9 cellular contexts compared by ENCODE assay signal in the genomic region with DNA sequence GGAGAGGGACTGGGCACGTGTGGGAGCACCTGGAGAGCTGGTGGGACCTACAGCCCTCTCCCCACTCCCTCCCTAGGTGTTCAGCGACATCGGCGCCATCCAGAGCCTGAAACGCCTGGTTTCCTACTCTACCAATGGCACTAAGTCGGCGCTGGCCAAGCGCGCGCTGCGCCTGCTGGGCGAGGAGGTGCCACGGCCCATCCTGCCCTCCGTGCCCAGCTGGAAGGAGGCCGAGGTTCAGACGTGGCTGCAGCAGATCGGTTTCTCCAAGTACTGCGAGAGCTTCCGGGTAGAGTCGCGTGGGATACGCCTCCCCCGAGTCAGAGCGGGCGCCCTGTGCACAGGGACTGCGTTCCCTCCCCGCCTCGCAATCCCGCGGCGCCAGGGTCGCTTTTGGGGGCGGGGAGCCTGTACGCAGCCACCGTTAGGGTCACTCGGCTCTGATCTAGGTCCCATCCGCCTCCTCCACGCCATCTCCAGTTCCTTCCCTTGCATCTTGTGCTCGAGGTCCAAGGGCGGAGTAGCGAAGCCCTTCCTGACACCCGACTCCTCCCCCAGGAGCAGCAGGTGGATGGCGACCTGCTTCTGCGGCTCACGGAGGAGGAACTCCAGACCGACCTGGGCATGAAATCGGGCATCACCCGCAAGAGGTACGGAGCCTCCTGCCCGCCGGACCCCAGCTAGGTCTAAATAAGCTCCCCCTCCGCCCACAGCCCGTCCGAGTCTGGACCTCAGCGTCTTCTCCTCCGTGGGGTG. TPM values are rescaled to one million over a fixed set of nuclear protein-coding genes. Genes with fewer than 3 reads are reported as not detected.
DNase-seq lines count a peak whose midpoint lies in the region; ATAC-seq and TF ChIP-seq lines count a peak whose summit lies in the region.
"Had no signal": no experiment of that assay in that cellular context is flagged by ENCODE, and none has a peak within 500 bp of the region (broad histone marks: within the 10 kb centered on the region; RNA-seq: fewer than 3 reads in every experiment).

No MANE protein-coding gene starts in this region.

- H3K4me3 ChIP-seq in mucosa of rectum (ENCODE audit: low read length in 2 of 2) = peak overlapping the region; percentile 86 to 87

- POLR2A ChIA-PET in activated B cell treated with CpG ODN at 0.5 μM for 24 hours (lab: Charles Lee) = interaction anchor here (0.7 to 2.2 kb wide), 3 partner anchors 27 to 164 kb away, joined by 3 to 12 read pairs (median 5); partner anchors contain the start of genes IFT20, POLDIP2 and TNFAIP1

- peaks cover 15% of the 10 kb centered on the region for H3K36me3 Mint-ChIP-seq in activated B cell treated with CpG ODN at 0.5 μM for 24 hours (ENCODE audit: low read depth)
- H3K36me3 Mint-ChIP-seq in dendritic cell treated with granulocyte-macrophage colony-stimulating factor and Interleukin-4, amounts not matched to agents 40 ng/mL and 50 ng/mL, for 4 days (ENCODE audit: low read depth) = peaks cover 13% of the 10 kb centered on the region

- H3K9me3 ChIP-seq in mucosa of rectum (ENCODE audit: control insufficient read depth in 2 of 2, low read length in 2 of 2) = no peaks in the 10 kb centered on the region

- no peaks in the 10 kb centered on the region for H3K27me3 ChIP-seq in mucosa of rectum (ENCODE audit: control insufficient read depth in 2 of 2, insufficient read depth in 2 of 2, low read length in 2 of 2)

- no peak overlapping the region for H3K27ac Mint-ChIP-seq in activated B cell treated with CpG ODN at 0.5 μM for 24 hours
- peak overlapping the region; percentile 79 for H3K27ac Mint-ChIP-seq in dendritic cell treated with granulocyte-macrophage colony-stimulating factor and Interleukin-4, amounts not matched to agents 40 ng/mL and 50 ng/mL, for 4 days

- H3K9me3 Mint-ChIP-seq in activated B cell treated with CpG ODN at 0.5 μM for 24 hours = no peaks in the 10 kb centered on the region
- H3K9me3 Mint-ChIP-seq in dendritic cell treated with granulocyte-macrophage colony-stimulating factor and Interleukin-4, amounts not matched to agents 40 ng/mL and 50 ng/mL, for 4 days = no peaks in the 10 kb centered on the region

- H3K4me1 Mint-ChIP-seq in activated B cell treated with CpG ODN at 0.5 μM for 24 hours = peaks cover 30% of the 10 kb centered on the region
- peaks cover 44% of the 10 kb centered on the region for H3K4me1 Mint-ChIP-seq in dendritic cell treated with granulocyte-macrophage colony-stimulating factor and Interleukin-4, amounts not matched to agents 40 ng/mL and 50 ng/mL, for 4 days (ENCODE audit: low read depth)

- DNase-seq in activated B cell treated with CpG ODN at 0.5 μM for 24 hours (peak; percentile 33), SHP77 (lab: John Stamatoyannopoulos, UW) (no peak)
- peak; percentile 29 to 64 (median 44) for DNase-seq in stimulated activated naive CD4-positive, alpha-beta T cell (lab: John Stamatoyannopoulos, UW)

- peaks cover 3 to 6% of the 10 kb centered on the region in 2 donors for H3K36me3 ChIP-seq in mucosa of rectum (ENCODE audit: control insufficient read depth in 2 of 2, insufficient read depth in 2 of 2, low read length in 2 of 2)

- peak overlapping the region; percentile 90 for H3K4me3 Mint-ChIP-seq in activated B cell treated with CpG ODN at 0.5 μM for 24 hours
- peak overlapping the region; percentile 84 for H3K4me3 Mint-ChIP-seq in dendritic cell treated with granulocyte-macrophage colony-stimulating factor and Interleukin-4, amounts not matched to agents 40 ng/mL and 50 ng/mL, for 4 days

- peak overlapping the region; percentile 86 to 89 for H3K27ac ChIP-seq in mucosa of rectum (ENCODE audit: low read depth in 2 of 2, low read length in 2 of 2)

- CTCF ChIA-PET in activated B cell treated with CpG ODN at 0.5 μM for 24 hours (lab: Charles Lee) = interaction anchor here (1.5 to 2.2 kb wide), 2 partner anchors 25 to 32 kb away, joined by 3 to 7 read pairs; no protein-coding TSS in a partner anchor

- H3K27me3 Mint-ChIP-seq in activated B cell treated with CpG ODN at 0.5 μM for 24 hours = peaks cover 15% of the 10 kb centered on the region
- H3K27me3 Mint-ChIP-seq in dendritic cell treated with granulocyte-macrophage colony-stimulating factor and Interleukin-4, amounts not matched to agents 40 ng/mL and 50 ng/mL, for 4 days = peaks cover 54% of the 10 kb centered on the region

- intact Hi-C loops in activated B cell treated with CpG ODN at 0.5 μM for 24 hours (cut with micrococcal nuclease) = no loop called here
- intact Hi-C loops in dendritic cell treated with granulocyte-macrophage colony-stimulating factor and Interleukin-4, amounts not matched to agents 40 ng/mL and 50 ng/mL, for 4 days (cut with micrococcal nuclease) = loop anchor here (5.0 to 10.0 kb wide), 2 partner anchors 33 to 160 kb away; no protein-coding TSS in a partner anchor

- ATAC-seq in GM18502 (IDR thresholded peaks at IDR 0.05; ENCODE audit: poor library complexity, unreplicated experiment) (peak; percentile 81), HG03432 (IDR thresholded peaks at IDR 0.05; ENCODE audit: unreplicated experiment) (peak; percentile 77), activated B cell treated with CpG ODN at 0.5 μM for 24 hours (ENCODE audit: low read depth) (peak; percentile 91), GM19395 (IDR thresholded peaks at IDR 0.05; ENCODE audit: unreplicated experiment) (no peak)

- H3K4me1 ChIP-seq in mucosa of rectum (ENCODE audit: control insufficient read depth in 2 of 2, insufficient read depth in 2 of 2, low read length in 2 of 2) = peaks cover 0 to 11% of the 10 kb centered on the region in 2 donors

- TF ChIP-seq CTCF in activated B cell treated with CpG ODN at 0.5 μM for 24 hours (IDR thresholded peaks at IDR 0.05) = no peak

- H3K9ac ChIP-seq in mucosa of rectum (ENCODE audit: low read depth in 1 of 2, low read length in 2 of 2) = peak overlapping the region; percentile 81 to 84

RNA-seq across cellular contexts. Expression of gene SARM1, which starts 13.0 kb away (rescaled TPM):
- total RNA-seq in activated B cell treated with CpG ODN at 0.5 μM for 24 hours = 15.0 and 19.9 TPM in 2 replicates

RNA-seq across cellular contexts. Expression of gene VTN, which starts 14.4 kb away (rescaled TPM):
- total RNA-seq in activated B cell treated with CpG ODN at 0.5 μM for 24 hours = 0.18 TPM in 1 of 2 replicates, not detected in the other
- total RNA-seq: M059J had no signal

RNA-seq across cellular contexts. Expression of gene SEBOX, which starts 19.5 kb away (rescaled TPM):
- total RNA-seq in activated B cell treated with CpG ODN at 0.5 μM for 24 hours = not detected in 2 replicates
- total RNA-seq: M059J had no signal

RNA-seq across cellular contexts. Expression of gene SLC46A1, which starts 21.6 kb away (rescaled TPM):
- total RNA-seq in activated B cell treated with CpG ODN at 0.5 μM for 24 hours = 1.5 and 2.1 TPM in 2 replicates

RNA-seq across cellular contexts. Expression of gene POLDIP2, which starts 27.1 kb away (rescaled TPM):
- total RNA-seq in activated B cell treated with CpG ODN at 0.5 μM for 24 hours = 60.5 and 65.2 TPM in 2 replicates

Comparison
In these comparisons a context has a peak if more than half of its experiments do, and no peak if none do; other contexts are left out.
1. DNase-seq: peak in activated B cell treated with CpG ODN at 0.5 μM for 24 hours (single experiment) and stimulated activated naive CD4-positive, alpha-beta T cell (6 of 6); none in SHP77 (0 of 2).